In genomic region chr18:50857166-50857565, GRCh38 we compare ENCODE assay signal across 9 cellular contexts. TPM values are rescaled to one million over a fixed set of nuclear protein-coding genes. Genes with fewer than 3 reads are reported as not detected.
DNase-seq lines count a peak whose midpoint lies in the region; ATAC-seq, FAIRE-seq and TF ChIP-seq lines count a peak whose summit lies in the region.
"Not testable (repeated sequence)": the region's sequence is repeated elsewhere in the genome, so short reads cannot be mapped to it uniquely, and the experiment has no call there.
"Had no signal": no experiment of that assay in that cellular context is flagged by ENCODE, and none has a peak within 500 bp of the region (broad histone marks: within the 10 kb centered on the region; RNA-seq: fewer than 3 reads in every experiment).

No MANE protein-coding gene starts in this region.

- not testable (repeated sequence) for H3K27me3 Mint-ChIP-seq in astrocyte (ENCODE audit: low read depth, unreplicated experiment)

- CTCF ChIA-PET in SK-N-SH (lab: Yijun Ruan, JAX): not testable (repeated sequence)

- not testable (repeated sequence) for H3K4me3 ChIP-seq in GM23248; SK-N-SH (ENCODE audit: low read depth in 2 of 2, low read length in 1 of 2); astrocyte (ENCODE audit: insufficient read depth, low read depth, low read length); fibroblast of villous mesenchyme (ENCODE audit: low read depth, low read length); gastrocnemius medialis

- not testable (repeated sequence) for TF ChIP-seq POLR2A in gastrocnemius medialis (IDR thresholded peaks at IDR 0.05)

- TF ChIP-seq RAD21 in SK-N-SH (IDR thresholded peaks at IDR 0.05; ENCODE audit: low read length): not testable (repeated sequence)

- 48% methylated on average over 5 of the region's 5 CpGs for WGBS in GM23248 (ENCODE audit: low coverage in 1 of 2, low lambda C conversion rate in 2 of 2, missing lambda C conversion rate in 2 of 2), 2 experiments
- WGBS in SK-N-SH (ENCODE audit: low lambda C conversion rate): 42% methylated on average over 5 of the region's 5 CpGs

- H3K79me2 ChIP-seq in GM23248 (ENCODE audit: insufficient read depth); SK-N-SH (ENCODE audit: insufficient read depth); astrocyte (ENCODE audit: insufficient read depth, low read length): not testable (repeated sequence)

- not testable (repeated sequence) for H3K9ac ChIP-seq in GM23248; SK-N-SH; astrocyte (ENCODE audit: low read length)

- H3K4me2 ChIP-seq in GM23248 (ENCODE audit: unreplicated experiment); SK-N-SH: not testable (repeated sequence)
- peak overlapping the region; percentile 7 for H3K4me2 ChIP-seq in astrocyte (ENCODE audit: low read length)

- POLR2A ChIA-PET in SK-N-SH (lab: Yijun Ruan, JAX): not testable (repeated sequence)

- not testable (repeated sequence) for FAIRE-seq in astrocyte (lab: Jason Lieb, UNC)

- TF ChIP-seq CTCF in SK-N-SH (IDR thresholded peaks at IDR 0.05); astrocyte (IDR thresholded peaks at IDR 0.05; ENCODE audit: insufficient read depth, low read depth, low read length); fibroblast of villous mesenchyme (IDR thresholded peaks at IDR 0.05; ENCODE audit: insufficient read depth, low read depth, low read length); gastrocnemius medialis (IDR thresholded peaks at IDR 0.05 in 4 of 5, conservative IDR thresholded peaks at IDR 0.05 in 1 of 5): not testable (repeated sequence)

- DNase-seq in AG20443 (ENCODE audit: low spot score) (peak; percentile 24), GM23248 (peak; percentile 52), M059J (ENCODE audit: low read depth) (peak; percentile 77), fibroblast of villous mesenchyme (ENCODE audit: low read depth) (peak; percentile 26), gastrocnemius medialis (peak in 1 of 2 donors; percentile 44)
- DNase-seq in SK-N-SH; astrocyte (ENCODE audit: low read depth): not testable (repeated sequence)

- H3K27me3 ChIP-seq in GM23248 (replicated peaks; ENCODE audit: insufficient read depth); SK-N-SH (ENCODE audit: insufficient read depth); astrocyte (ENCODE audit: insufficient read depth, low read length); gastrocnemius medialis: not testable (repeated sequence)

- H4K20me1 ChIP-seq in GM23248 (ENCODE audit: insufficient read depth); SK-N-SH (ENCODE audit: insufficient read depth); astrocyte (ENCODE audit: insufficient read depth, low read length): not testable (repeated sequence)

- H3F3A ChIP-seq in GM23248 (ENCODE audit: insufficient read depth): peaks cover 13% of the 10 kb centered on the region; the same call in 1 of the 2 replicates
- H3F3A ChIP-seq in SK-N-SH (replicated peaks; ENCODE audit: insufficient read depth): not testable (repeated sequence)

- H3K9me2 ChIP-seq in GM23248 (ENCODE audit: insufficient read depth); SK-N-SH: not testable (repeated sequence)

- H3K36me3 Mint-ChIP-seq in astrocyte (ENCODE audit: low read depth, unreplicated experiment): not testable (repeated sequence)

- peak; percentile 5 to 7 for ATAC-seq in gastrocnemius medialis

- not testable (repeated sequence) for H3K9me3 ChIP-seq in GM23248 (ENCODE audit: low read depth); SK-N-SH; astrocyte (ENCODE audit: insufficient read depth, low read depth, low read length); gastrocnemius medialis

- H3K4me1 Mint-ChIP-seq in astrocyte (ENCODE audit: low read depth, unreplicated experiment): peaks cover 25% of the 10 kb centered on the region

- H3K27ac Mint-ChIP-seq in astrocyte (ENCODE audit: unreplicated experiment): not testable (repeated sequence)

- H3K36me3 ChIP-seq in GM23248 (ENCODE audit: low read depth); SK-N-SH (replicated peaks in 1 of 2; ENCODE audit: control insufficient read depth in 1 of 2, insufficient read depth in 2 of 2, low read length in 1 of 2); astrocyte (ENCODE audit: insufficient read depth, low read length); gastrocnemius medialis: not testable (repeated sequence)

- H3K4me1 ChIP-seq in GM23248 (ENCODE audit: insufficient read depth) (peaks cover 23% of the 10 kb centered on the region), gastrocnemius medialis (peaks cover 23 to 30% of the 10 kb centered on the region in 2 donors)
- H3K4me1 ChIP-seq in SK-N-SH (ENCODE audit: control insufficient read depth in 1 of 2, insufficient read depth in 2 of 2, low read depth in 1 of 2, low read length in 1 of 2); astrocyte (ENCODE audit: insufficient read depth, low read length): not testable (repeated sequence)

- H2AFZ ChIP-seq in GM23248; SK-N-SH (ENCODE audit: low read depth); astrocyte (ENCODE audit: low read depth, low read length): not testable (repeated sequence)

- TF ChIP-seq EP300 in SK-N-SH (IDR thresholded peaks at IDR 0.05; ENCODE audit: borderline replicate concordance in 1 of 2, low read depth in 1 of 2, low read length in 1 of 2): not testable (repeated sequence)

- H3K9me3 Mint-ChIP-seq in astrocyte (ENCODE audit: unreplicated experiment): not testable (repeated sequence)

- intact Hi-C loops in gastrocnemius medialis (cut with DNase I; ENCODE audit: low total_unique reads): loop anchor here (1.0 kb wide), 1 partner anchor 37 kb away; the partner anchor contains the start of gene MRO

- in situ Hi-C loops in GM23248 (cut with MboI); gastrocnemius medialis (cut with MboI; ENCODE audit: low sequenced_read_pairs in 4 of 4): not testable (repeated sequence)

- H3K4me3 Mint-ChIP-seq in astrocyte (ENCODE audit: unreplicated experiment): not testable (repeated sequence)

- H3K27ac ChIP-seq in GM23248; SK-N-SH (ENCODE audit: low read depth in 2 of 2, low read length in 1 of 2); astrocyte (ENCODE audit: low read depth, low read length): not testable (repeated sequence)
- peak overlapping the region; percentile 79 to 89 (median 86) for H3K27ac ChIP-seq in gastrocnemius medialis

TF ChIP-seq in SK-N-SH, 30 proteins besides CTCF, POLR2A, EP300 and RAD21:
- TF ChIP-seq TCF12 (IDR thresholded peaks at IDR 0.05): peak; percentile 27; the same call in 1 of the 2 replicates
- TF ChIP-seq RXRA (IDR thresholded peaks at IDR 0.05; ENCODE audit: borderline replicate concordance, low read depth): peak; percentile 69; the same call in 1 of the 2 replicates
- TF ChIP-seq JUND (IDR thresholded peaks at IDR 0.05): peak; percentile 25; the same call in 1 of the 2 replicates
- peak; percentile 47; the same call in 1 of the 2 replicates for TF ChIP-seq FOSL2 (IDR thresholded peaks at IDR 0.05; ENCODE audit: borderline replicate concordance, low read depth)
TF ChIP-seq in SK-N-SH: peak in this region for 4; not testable (repeated sequence) for 26.

RNA-seq across cellular contexts. Expression of gene ME2, which starts 21.8 kb away (rescaled TPM):
- total RNA-seq in GM23248 (2014; rRNA removed; shearing (Covaris generic)): 24.5 and 32.2 TPM in 2 replicates
- 24.1 and 25.6 TPM in 2 replicates for polyA plus RNA-seq in GM23248 (2016; fragmentation: Nextera tagmentation; extraction: Ambion mirVana)
- 44.1 and 46.0 TPM in 2 replicates for total RNA-seq in M059J (2014; rRNA removed; shearing (Covaris generic))
- 35.1 and 41.8 TPM in 2 replicates for polyA plus RNA-seq in SK-N-SH (2012; rRNA removed)
- polyA plus RNA-seq in SK-N-SH (2012; cell fraction: cytosol; rRNA removed): 46.2 and 56.0 TPM in 2 replicates
- polyA plus RNA-seq in SK-N-SH (2012; cell fraction: nucleus; rRNA removed): 21.2 and 34.3 TPM in 2 replicates
- total RNA-seq in astrocyte: 40.9 and 44.0 TPM in 2 replicates
- total RNA-seq in fibroblast of villous mesenchyme: 27.1 and 38.9 TPM in 2 replicates
- 10 to 100 TPM; 25.3 to 50.6 (median 46.5) TPM for total RNA-seq in gastrocnemius medialis

RNA-seq across cellular contexts. Expression of gene MRO, which starts 37.4 kb away (rescaled TPM):
- total RNA-seq in GM23248 (2014; rRNA removed; shearing (Covaris generic)): not detected in 2 replicates
- polyA plus RNA-seq in GM23248 (2016; fragmentation: Nextera tagmentation; extraction: Ambion mirVana) (not detected in 2 replicates), SK-N-SH (2012; rRNA removed) (not detected in 2 replicates)
- total RNA-seq in M059J (2014; rRNA removed; shearing (Covaris generic)): not detected in 2 replicates
- polyA plus RNA-seq in SK-N-SH (2012; cell fraction: cytosol; rRNA removed): 0.01 TPM in 2 replicates
- polyA plus RNA-seq in SK-N-SH (2012; cell fraction: nucleus; rRNA removed): not detected in 2 replicates
- total RNA-seq in astrocyte (0.18 TPM in 1 of 2 replicates, not detected in the other), fibroblast of villous mesenchyme (under 0.01 TPM in 1 of 2 replicates, not detected in the other), gastrocnemius medialis (1 to 10 TPM in 1 of 4 donors, under 1 TPM in 2, not detected in 1; 0.18 to 1.4 (median 0.49) TPM)
- total RNA-seq: Calu3 had no signal
- polyA plus RNA-seq: CD8-positive, alpha-beta memory T cell had no signal
